Comparison of ENCODE assay signal across 17 cellular contexts in the genomic region with DNA sequence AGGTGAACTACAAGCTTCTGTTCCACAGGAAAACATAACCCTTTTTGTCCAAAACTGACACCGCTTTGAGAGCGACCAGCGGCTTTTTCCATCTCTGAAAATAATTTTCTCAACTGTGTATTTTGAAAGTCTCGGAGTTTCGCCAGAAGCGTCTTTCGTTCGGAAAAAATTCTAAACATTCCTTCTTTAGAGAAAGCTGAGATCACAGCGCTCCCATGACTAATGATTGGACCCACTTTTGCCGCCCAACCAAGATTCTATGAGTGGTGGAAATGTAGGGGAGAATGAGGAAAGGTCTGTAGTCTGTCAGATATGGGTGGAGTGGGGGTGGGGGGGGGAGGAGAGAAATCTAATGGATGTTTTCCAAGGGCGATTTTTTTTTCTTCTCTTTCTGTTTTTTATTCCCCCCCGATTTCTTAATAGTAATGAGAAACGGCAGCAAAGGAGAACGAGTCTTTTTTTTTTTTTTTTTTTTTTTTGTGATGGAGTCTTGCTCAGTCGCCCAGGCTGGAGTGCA.
DNase-seq lines count a peak whose midpoint lies in the region; ATAC-seq and TF ChIP-seq lines count a peak whose summit lies in the region.
"Had no signal": no experiment of that assay in that cellular context is flagged by ENCODE, and none has a peak within 500 bp of the region (broad histone marks: within the 10 kb centered on the region; RNA-seq: fewer than 3 reads in every experiment).

No MANE protein-coding gene starts in this region.

- peak overlapping the region; percentile 21 for H3K4me3 ChIP-seq in RWPE2 (ENCODE audit: severe bottlenecking)
- peak overlapping the region; percentile 29 for H3K4me3 ChIP-seq in fibroblast of mammary gland (ENCODE audit: control insufficient read depth, low read depth, low read length)

- peaks cover 91% of the 10 kb centered on the region for H3K27me3 Mint-ChIP-seq in activated naive CD8-positive, alpha-beta T cell treated with anti-CD3 and anti-CD28 coated beads, Interleukin-2, amount 10 ng/mL, durations not matched to agents 7 days and 5 days
- peaks cover 98% of the 10 kb centered on the region for H3K27me3 Mint-ChIP-seq in activated naive CD8-positive, alpha-beta T cell treated with anti-CD3 and anti-CD28 coated beads for 36 hours
- H3K27me3 Mint-ChIP-seq in activated naive CD4-positive, alpha-beta T cell treated with anti-CD3 and anti-CD28 coated beads for 36 hours (ENCODE audit: low read depth): peaks cover 84% of the 10 kb centered on the region

- POLR2A ChIA-PET in activated naive CD8-positive, alpha-beta T cell treated with anti-CD3 and anti-CD28 coated beads, Interleukin-2, amount 10 ng/mL, durations not matched to agents 7 days and 5 days (lab: Charles Lee): no interaction called here

- DNase-seq in activated naive CD8-positive, alpha-beta T cell treated with anti-CD3 and anti-CD28 coated beads, Interleukin-2, amount 10 ng/mL, durations not matched to agents 7 days and 5 days: no peak
- DNase-seq in activated naive CD8-positive, alpha-beta T cell treated with anti-CD3 and anti-CD28 coated beads for 36 hours: no peak
- DNase-seq in RWPE2 (ENCODE audit: low spot score) (no peak), fibroblast of mammary gland (ENCODE audit: low read depth) (no peak), cerebellar cortex (ENCODE audit: low spot score) (no peak), NCI-H146 treated with DMSO at 0.1 percent for 48 hours (lab: John Stamatoyannopoulos, UW; ENCODE audit: unreplicated experiment) (no peak)
- DNase-seq in activated naive CD4-positive, alpha-beta T cell treated with anti-CD3 and anti-CD28 coated beads for 36 hours: no peak
- DNase-seq: AML-193; GF-D8; Kasumi-1; NCI-H1417; NCI-H2029; NCI-H2171; NCI-H446 treated with DMSO at 0.1 percent for 48 hours; NK-92 treated with Interleukin-12 subunit alpha and Interleukin-12 subunit beta, amount 100 ng/mL, for 24 hours had no signal

- peaks cover 7% of the 10 kb centered on the region for H3K36me3 Mint-ChIP-seq in activated naive CD8-positive, alpha-beta T cell treated with anti-CD3 and anti-CD28 coated beads, Interleukin-2, amount 10 ng/mL, durations not matched to agents 7 days and 5 days
- peaks cover 18% of the 10 kb centered on the region for H3K36me3 Mint-ChIP-seq in activated naive CD8-positive, alpha-beta T cell treated with anti-CD3 and anti-CD28 coated beads for 36 hours
- peaks cover 20% of the 10 kb centered on the region for H3K36me3 Mint-ChIP-seq in activated naive CD4-positive, alpha-beta T cell treated with anti-CD3 and anti-CD28 coated beads for 36 hours (ENCODE audit: low read depth)

- H3K27me3 ChIP-seq in RWPE2 (ENCODE audit: insufficient read depth, poor library complexity, severe bottlenecking): peaks cover 78% of the 10 kb centered on the region

- no peak for ATAC-seq in activated naive CD8-positive, alpha-beta T cell treated with anti-CD3 and anti-CD28 coated beads, Interleukin-2, amount 10 ng/mL, durations not matched to agents 7 days and 5 days (ENCODE audit: low read depth)
- ATAC-seq in RWPE2 (ENCODE audit: low read depth): no peak
- ATAC-seq in GM18873 (IDR thresholded peaks at IDR 0.05; ENCODE audit: low FRiP score, unreplicated experiment): no peak

- H3K9me3 ChIP-seq in RWPE2 (ENCODE audit: severe bottlenecking): no peaks in the 10 kb centered on the region

- TF ChIP-seq CTCF in RWPE2 (IDR thresholded peaks at IDR 0.05; ENCODE audit: poor library complexity, severe bottlenecking) (no peak), fibroblast of mammary gland (conservative IDR thresholded peaks at IDR 0.05; ENCODE audit: control insufficient read depth, insufficient read depth, low read depth, low read length) (no peak)

- H3K9me3 Mint-ChIP-seq in activated naive CD8-positive, alpha-beta T cell treated with anti-CD3 and anti-CD28 coated beads, Interleukin-2, amount 10 ng/mL, durations not matched to agents 7 days and 5 days: peaks cover 22% of the 10 kb centered on the region
- peaks cover 43% of the 10 kb centered on the region for H3K9me3 Mint-ChIP-seq in activated naive CD8-positive, alpha-beta T cell treated with anti-CD3 and anti-CD28 coated beads for 36 hours
- H3K9me3 Mint-ChIP-seq in activated naive CD4-positive, alpha-beta T cell treated with anti-CD3 and anti-CD28 coated beads for 36 hours: peaks cover 23% of the 10 kb centered on the region

- intact Hi-C loops in activated naive CD4-positive, alpha-beta T cell treated with anti-CD3 and anti-CD28 coated beads for 36 hours (cut with micrococcal nuclease): loop anchor here (5.0 kb wide), 1 partner anchor 53 kb away; no protein-coding TSS in a partner anchor

- H3K27ac Mint-ChIP-seq in activated naive CD8-positive, alpha-beta T cell treated with anti-CD3 and anti-CD28 coated beads, Interleukin-2, amount 10 ng/mL, durations not matched to agents 7 days and 5 days: peak overlapping the region; percentile 34
- no peak overlapping the region for H3K27ac Mint-ChIP-seq in activated naive CD8-positive, alpha-beta T cell treated with anti-CD3 and anti-CD28 coated beads for 36 hours
- H3K27ac Mint-ChIP-seq in activated naive CD4-positive, alpha-beta T cell treated with anti-CD3 and anti-CD28 coated beads for 36 hours: no peak overlapping the region
- H3K27ac Mint-ChIP-seq: CD14-positive monocyte had no signal

- CTCF ChIA-PET in activated naive CD4-positive, alpha-beta T cell treated with anti-CD3 and anti-CD28 coated beads for 36 hours (lab: Charles Lee): interaction anchor here (0.6 kb wide), 1 partner anchor 293 kb away, joined by 3 read pairs; no protein-coding TSS in a partner anchor

- no peak overlapping the region for H3K4me3 Mint-ChIP-seq in activated naive CD8-positive, alpha-beta T cell treated with anti-CD3 and anti-CD28 coated beads, Interleukin-2, amount 10 ng/mL, durations not matched to agents 7 days and 5 days
- no peak overlapping the region for H3K4me3 Mint-ChIP-seq in activated naive CD8-positive, alpha-beta T cell treated with anti-CD3 and anti-CD28 coated beads for 36 hours
- no peak overlapping the region for H3K4me3 Mint-ChIP-seq in activated naive CD4-positive, alpha-beta T cell treated with anti-CD3 and anti-CD28 coated beads for 36 hours

- H3K4me1 ChIP-seq in RWPE2 (ENCODE audit: insufficient read depth, poor library complexity, severe bottlenecking): no peaks in the 10 kb centered on the region

- no peak overlapping the region for H3K27ac ChIP-seq in RWPE2 (ENCODE audit: poor library complexity, severe bottlenecking)

- peaks cover 13% of the 10 kb centered on the region for H3K4me1 Mint-ChIP-seq in activated naive CD8-positive, alpha-beta T cell treated with anti-CD3 and anti-CD28 coated beads, Interleukin-2, amount 10 ng/mL, durations not matched to agents 7 days and 5 days
- peaks cover 8% of the 10 kb centered on the region for H3K4me1 Mint-ChIP-seq in activated naive CD8-positive, alpha-beta T cell treated with anti-CD3 and anti-CD28 coated beads for 36 hours
- peaks cover 7% of the 10 kb centered on the region for H3K4me1 Mint-ChIP-seq in activated naive CD4-positive, alpha-beta T cell treated with anti-CD3 and anti-CD28 coated beads for 36 hours (ENCODE audit: low read depth)
- H3K4me1 Mint-ChIP-seq: CD14-positive monocyte had no signal

- no peaks in the 10 kb centered on the region for H3K36me3 ChIP-seq in RWPE2 (ENCODE audit: low read depth)
